Comparison of ENCODE assay signal across 8 cellular contexts in the genomic region with DNA sequence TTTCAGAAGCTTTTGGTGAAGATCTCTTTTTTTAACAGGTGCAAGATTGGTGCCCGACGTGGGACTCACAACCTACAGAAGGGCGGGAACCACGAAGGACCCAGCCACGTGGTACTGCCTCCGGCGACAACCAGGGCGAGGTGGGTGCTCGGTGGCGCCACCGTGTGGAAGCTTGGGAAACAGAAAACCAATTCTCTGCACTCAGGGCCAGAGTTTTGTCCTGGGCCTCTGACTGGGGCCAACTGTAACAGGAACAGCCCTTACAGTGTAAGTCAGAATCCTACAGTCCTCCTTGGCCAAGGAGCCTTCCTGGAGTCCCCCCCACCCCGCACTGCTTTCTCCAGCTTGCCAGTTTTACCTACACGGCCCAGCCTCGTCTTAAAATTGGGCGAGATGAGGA. TPM values are rescaled to one million over a fixed set of nuclear protein-coding genes. Genes with fewer than 3 reads are reported as not detected.
A peak's percentile ranks its signal among the peaks of the same experiment; 100 is the strongest.
DNase-seq lines count a peak whose midpoint lies in the region; ATAC-seq and TF ChIP-seq lines count a peak whose summit lies in the region.

No MANE protein-coding gene starts in this region.

- no peaks in the 10 kb centered on the region for H3K4me1 ChIP-seq in adrenal gland (replicated peaks in 1 of 2)

- peak; percentile 87 for TF ChIP-seq CTCF in 22Rv1 (IDR thresholded peaks at IDR 0.05)
- peak in 5 of 6 experiments; percentile 35 to 58 (median 40) for TF ChIP-seq CTCF in adrenal gland (IDR thresholded peaks at IDR 0.05)
- peak; percentile 41 for TF ChIP-seq CTCF in kidney epithelial cell (IDR thresholded peaks at IDR 0.05; ENCODE audit: insufficient read depth, low read length, poor library complexity, severe bottlenecking)

- H3K4me3 ChIP-seq in adrenal gland, result no peak overlapping the region
- no peak overlapping the region for H3K4me3 ChIP-seq in kidney epithelial cell (ENCODE audit: low read depth, low read length)

- WGBS in adrenal gland, 4 donors, result 34 to 41% (median 39%) methylated on average over 15 of the region's 15 CpGs

- ATAC-seq in HG02571 (IDR thresholded peaks at IDR 0.05; ENCODE audit: unreplicated experiment) (no peak), HG03139 (IDR thresholded peaks at IDR 0.05; ENCODE audit: unreplicated experiment) (no peak)

- no peak for TF ChIP-seq POLR2A in adrenal gland (IDR thresholded peaks at IDR 0.05)

- no peaks in the 10 kb centered on the region for H3K36me3 ChIP-seq in adrenal gland (replicated peaks in 1 of 2)
- no peaks in the 10 kb centered on the region for H3K36me3 ChIP-seq in kidney epithelial cell (ENCODE audit: control insufficient read depth, insufficient read depth, low read length)

- H3K27ac ChIP-seq in 22Rv1 (no peak overlapping the region), adrenal gland (no peak overlapping the region)

- no peaks in the 10 kb centered on the region for H3K9me3 ChIP-seq in adrenal gland (replicated peaks in 1 of 3)

- DNase-seq in GM19238 (ENCODE audit: insufficient read length, low spot score) (peak; percentile 47), SKM-1 treated with dmso at 0.1 percent for 144 hours (lab: John Stamatoyannopoulos, UW; ENCODE audit: unreplicated experiment) (peak; percentile 75), adrenal gland (peak; percentile 27 to 62 (median 38)), kidney epithelial cell (ENCODE audit: low read depth) (no peak)
- peak; percentile 17 to 38 for DNase-seq in stimulated activated CD8-positive, alpha-beta memory T cell treated with anti-CD3 and anti-CD28 coated beads, Interleukin-15, amount 100 ng/mL, for 48 hours (ENCODE audit: low read depth in 2 of 2)

- intact Hi-C loops in adrenal gland (cut with DNase I), result no loop called here

- H3K27me3 ChIP-seq in adrenal gland, result no peaks in the 10 kb centered on the region
- no peaks in the 10 kb centered on the region for H3K27me3 ChIP-seq in kidney epithelial cell (ENCODE audit: control insufficient read depth, insufficient read depth, low read length)

RNA-seq across cellular contexts. Expression of a gene that starts 11.6 kb away (rescaled TPM):
- total RNA-seq in adrenal gland (not detected), kidney epithelial cell (not detected in 2 replicates)
- not detected for polyA plus RNA-seq in adrenal gland

RNA-seq across cellular contexts. Expression of a gene that starts 13.9 kb away (rescaled TPM):
- 100 to 1,000 TPM in 2 of 8 donors, 10 to 100 TPM in 5, 1 to 10 TPM in 1; 3.4 to 257 (median 58.0) TPM for total RNA-seq in adrenal gland
- 100 to 1,000 TPM in 2 of 3 donors, 10 to 100 TPM in 1; 27.6 to 231 (median 164) TPM for polyA plus RNA-seq in adrenal gland
- not detected in 2 replicates for total RNA-seq in kidney epithelial cell

RNA-seq across cellular contexts. Expression of a gene that starts 29.3 kb away (rescaled TPM):
- total RNA-seq in adrenal gland (1 to 10 TPM in 5 of 8 donors, not detected in 3; 1.1 to 2.2 (median 1.4) TPM), kidney epithelial cell (not detected in 2 replicates)
- polyA plus RNA-seq in adrenal gland, result 1 to 10 TPM; 4.7 to 9.1 (median 5.9) TPM

RNA-seq across cellular contexts. Expression of a gene that starts 47.1 kb away (rescaled TPM):
- total RNA-seq in adrenal gland (100 to 1,000 TPM in 6 of 8 donors, 10 to 100 TPM in 2; 30.9 to 544 (median 192) TPM), kidney epithelial cell (35.3 and 55.9 TPM in 2 replicates)
- 100 to 1,000 TPM in 2 of 3 donors, 10 to 100 TPM in 1; 73.9 to 228 (median 151) TPM for polyA plus RNA-seq in adrenal gland

RNA-seq across cellular contexts. Expression of a gene that starts 55.7 kb away (rescaled TPM):
- total RNA-seq in adrenal gland (not detected), kidney epithelial cell (not detected in 2 replicates)
- polyA plus RNA-seq in adrenal gland, result not detected
